In genomic region chr2:40433739-40434138, GRCh38 we compare ENCODE assay signal across 18 cellular contexts. TPM values are rescaled to one million over a fixed set of nuclear protein-coding genes. Genes with fewer than 3 reads are reported as not detected.
A peak's percentile ranks its signal among the peaks of the same experiment; 100 is the strongest.
DNase-seq lines count a peak whose midpoint lies in the region; ATAC-seq and TF ChIP-seq lines count a peak whose summit lies in the region.
"Had no signal": no experiment of that assay in that cellular context is flagged by ENCODE, and none has a peak within 500 bp of the region (broad histone marks: within the 10 kb centered on the region; RNA-seq: fewer than 3 reads in every experiment).

No MANE protein-coding gene starts in this region.

- H3K36me3 Mint-ChIP-seq in activated CD8-positive, alpha-beta T cell treated with anti-CD3 and anti-CD28 coated beads for 36 hours (ENCODE audit: low read depth): no peaks in the 10 kb centered on the region
- H3K36me3 Mint-ChIP-seq: activated naive CD8-positive, alpha-beta T cell treated with anti-CD3 and anti-CD28 coated beads, Interleukin-2, amount 10 ng/mL, durations not matched to agents 7 days and 5 days had no signal

- CTCF ChIA-PET in activated CD8-positive, alpha-beta T cell treated with anti-CD3 and anti-CD28 coated beads for 36 hours (lab: Charles Lee): no interaction called here

- H3K4me1 ChIP-seq in SJSA1 (replicated peaks): peaks cover 40% of the 10 kb centered on the region
- peaks cover 24 to 78% of the 10 kb centered on the region in 2 donors for H3K4me1 ChIP-seq in thoracic aorta (ENCODE audit: control insufficient read depth in 1 of 2, low read depth in 2 of 2)

- intact Hi-C loops in left ventricle myocardium superior (cut with micrococcal nuclease): no loop called here
- intact Hi-C loops in activated CD8-positive, alpha-beta T cell treated with anti-CD3 and anti-CD28 coated beads for 36 hours (cut with micrococcal nuclease): no loop called here

- no peaks in the 10 kb centered on the region for H3K36me3 ChIP-seq in SJSA1
- no peaks in the 10 kb centered on the region for H3K36me3 ChIP-seq in thoracic aorta
- H3K36me3 ChIP-seq: upper lobe of left lung had no signal

- no peak overlapping the region for H3K4me3 ChIP-seq in SJSA1
- H3K4me3 ChIP-seq in thoracic aorta: no peak overlapping the region
- H3K4me3 ChIP-seq: hepatocyte, upper lobe of left lung had no signal

- H3K4me3 Mint-ChIP-seq in activated CD8-positive, alpha-beta T cell treated with anti-CD3 and anti-CD28 coated beads for 36 hours: no peak overlapping the region
- H3K4me3 Mint-ChIP-seq: activated naive CD8-positive, alpha-beta T cell treated with anti-CD3 and anti-CD28 coated beads, Interleukin-2, amount 10 ng/mL, durations not matched to agents 7 days and 5 days; CD4-positive, alpha-beta T cell had no signal

- ATAC-seq in left ventricle myocardium superior (peak; percentile 47), thoracic aorta (ENCODE audit: insufficient number of reproducible peaks, low FRiP score, low read depth) (no peak), HG02588 (IDR thresholded peaks at IDR 0.05; ENCODE audit: unreplicated experiment) (no peak)
- ATAC-seq in activated CD8-positive, alpha-beta T cell treated with anti-CD3 and anti-CD28 coated beads for 36 hours: no peak

- no peaks in the 10 kb centered on the region for H3K9me3 ChIP-seq in SJSA1 (replicated peaks)
- H3K9me3 ChIP-seq in thoracic aorta: no peaks in the 10 kb centered on the region
- H3K9me3 ChIP-seq: upper lobe of left lung had no signal

- no peaks in the 10 kb centered on the region for H3K9me3 Mint-ChIP-seq in activated CD8-positive, alpha-beta T cell treated with anti-CD3 and anti-CD28 coated beads for 36 hours
- H3K9me3 Mint-ChIP-seq: CD4-positive, alpha-beta T cell had no signal

- H3K27ac ChIP-seq in SJSA1: peak overlapping the region; percentile 97
- H3K27ac ChIP-seq in thoracic aorta: peak overlapping the region; percentile 74 to 80
- H3K27ac ChIP-seq: hepatocyte had no signal

- H3K27me3 ChIP-seq in SJSA1 (replicated peaks) (no peaks in the 10 kb centered on the region), thoracic aorta (replicated peaks; ENCODE audit: insufficient read depth) (no peaks in the 10 kb centered on the region)
- H3K27me3 ChIP-seq: hepatocyte, upper lobe of left lung had no signal

- H3K4me1 Mint-ChIP-seq in activated CD8-positive, alpha-beta T cell treated with anti-CD3 and anti-CD28 coated beads for 36 hours (ENCODE audit: low read depth): no peaks in the 10 kb centered on the region
- H3K4me1 Mint-ChIP-seq: activated naive CD8-positive, alpha-beta T cell treated with anti-CD3 and anti-CD28 coated beads, Interleukin-2, amount 10 ng/mL, durations not matched to agents 7 days and 5 days had no signal

- no peaks in the 10 kb centered on the region for H3K27me3 Mint-ChIP-seq in activated CD8-positive, alpha-beta T cell treated with anti-CD3 and anti-CD28 coated beads for 36 hours
- H3K27me3 Mint-ChIP-seq: CD4-positive, alpha-beta T cell had no signal

- H3K27ac Mint-ChIP-seq in activated CD8-positive, alpha-beta T cell treated with anti-CD3 and anti-CD28 coated beads for 36 hours: no peak overlapping the region
- H3K27ac Mint-ChIP-seq: activated naive CD8-positive, alpha-beta T cell treated with anti-CD3 and anti-CD28 coated beads, Interleukin-2, amount 10 ng/mL, durations not matched to agents 7 days and 5 days; CD4-positive, alpha-beta T cell had no signal

- no peak for TF ChIP-seq CTCF in thoracic aorta (IDR thresholded peaks at IDR 0.05)
- no peak for TF ChIP-seq CTCF in activated CD8-positive, alpha-beta T cell treated with anti-CD3 and anti-CD28 coated beads for 36 hours (IDR thresholded peaks at IDR 0.05)

- POLR2A ChIA-PET in activated CD8-positive, alpha-beta T cell treated with anti-CD3 and anti-CD28 coated beads for 36 hours (lab: Charles Lee): no interaction called here

- DNase-seq in NCI-H1694 treated with DMSO at 0.1 percent for 48 hours (lab: John Stamatoyannopoulos, UW): peak; percentile 19
- DNase-seq in NCI-H1694 (lab: John Stamatoyannopoulos, UW): no peak
- DNase-seq in SJSA1 (ENCODE audit: low read depth in 1 of 2, low spot score in 2 of 2): no peak
- DNase-seq in left ventricle myocardium superior: no peak
- DNase-seq in thoracic aorta (ENCODE audit: low spot score): no peak
- no peak for DNase-seq in activated CD8-positive, alpha-beta T cell treated with anti-CD3 and anti-CD28 coated beads for 36 hours
- DNase-seq in C1 segment of cervical spinal cord (lab: John Stamatoyannopoulos, UW): no peak
- DNase-seq: 8988T; activated CD4-positive, alpha-beta T cell treated with anti-CD3 and anti-CD28 coated beads, Interleukin-2, amount 50 U/mL, for 48 hours; activated naive CD8-positive, alpha-beta T cell treated with anti-CD3 and anti-CD28 coated beads, Interleukin-2, amount 10 ng/mL, durations not matched to agents 7 days and 5 days; activated T-cell treated with anti-CD3 and anti-CD28 coated beads, Interleukin-2, amount 50 U/mL, for 48 hours; CD4-positive, alpha-beta T cell; MV-4-11; occipital lobe; small intestine; upper lobe of left lung had no signal

RNA-seq across cellular contexts. Expression of gene SLC8A1, which starts 18.2 kb away (rescaled TPM):
- 17.6 and 20.1 TPM in 2 replicates for total RNA-seq in SJSA1 (2014; rRNA removed; shearing (Covaris generic))
- total RNA-seq in left ventricle myocardium superior (1,122 TPM), thoracic aorta (10 to 100 TPM; 13.7 to 31.2 TPM)
- total RNA-seq in activated CD8-positive, alpha-beta T cell treated with anti-CD3 and anti-CD28 coated beads for 36 hours: under 1 TPM; 0.23 to 0.34 TPM

Comparison
In these comparisons a context has a peak if more than half of its experiments do, and no peak if none do; other contexts are left out.
1. RNA of gene SLC8A1, which starts 18.2 kb away (total RNA-seq): 1,122 TPM in left ventricle myocardium superior (single experiment); 13.7 to 31.2 TPM in thoracic aorta, 17.6 to 20.1 TPM in SJSA1 and 0.23 to 0.34 TPM in activated CD8-positive, alpha-beta T cell treated with anti-CD3 and anti-CD28 coated beads for 36 hours; every median in the first group is over 10 times any median in the second.